In genomic region chr17:77466596-77467223, GRCh38 we compare ENCODE assay signal across 9 cellular contexts.
DNase-seq lines count a peak whose midpoint lies in the region; ATAC-seq and TF ChIP-seq lines count a peak whose summit lies in the region.
"Had no signal": no experiment of that assay in that cellular context is flagged by ENCODE, and none has a peak within 500 bp of the region (broad histone marks: within the 10 kb centered on the region; RNA-seq: fewer than 3 reads in every experiment).

No MANE protein-coding gene starts in this region.

- peaks cover 90 to 92% of the 10 kb centered on the region in 2 donors for H3K4me1 ChIP-seq in naive thymus-derived CD4-positive, alpha-beta T cell (ENCODE audit: control insufficient read depth in 2 of 2, insufficient read depth in 2 of 2, low read length in 2 of 2)
- H3K4me1 ChIP-seq in vagina: peaks cover 77% of the 10 kb centered on the region

- H3K9me3 Mint-ChIP-seq in dendritic cell treated with granulocyte-macrophage colony-stimulating factor and Interleukin-4, amounts not matched to agents 40 ng/mL and 50 ng/mL, for 4 days: peaks cover 11% of the 10 kb centered on the region
- peaks cover 0 to 10% (median 0%) of the 10 kb centered on the region in 11 donors for H3K9me3 Mint-ChIP-seq in naive thymus-derived CD4-positive, alpha-beta T cell

- no peak for TF ChIP-seq POLR2A in vagina (IDR thresholded peaks at IDR 0.05)

- peaks cover 0 to 40% (median 11%) of the 10 kb centered on the region in 3 experiments for H3K36me3 ChIP-seq in naive thymus-derived CD4-positive, alpha-beta T cell (ENCODE audit: control insufficient read depth in 2 of 3, insufficient read depth in 3 of 3, low read length in 3 of 3)
- no peaks in the 10 kb centered on the region for H3K36me3 ChIP-seq in vagina

- ATAC-seq in Right ventricle myocardium superior (ENCODE audit: poor library complexity) (no peak), HG03095 (IDR thresholded peaks at IDR 0.05; ENCODE audit: unreplicated experiment) (no peak)
- ATAC-seq in naive thymus-derived CD4-positive, alpha-beta T cell: no peak

- H3K4me1 Mint-ChIP-seq in dendritic cell treated with granulocyte-macrophage colony-stimulating factor and Interleukin-4, amounts not matched to agents 40 ng/mL and 50 ng/mL, for 4 days (ENCODE audit: low read depth): peaks cover 94% of the 10 kb centered on the region
- peaks cover 76 to 96% (median 88%) of the 10 kb centered on the region in 7 donors for H3K4me1 Mint-ChIP-seq in naive thymus-derived CD4-positive, alpha-beta T cell

- H3K4me3 Mint-ChIP-seq in dendritic cell treated with granulocyte-macrophage colony-stimulating factor and Interleukin-4, amounts not matched to agents 40 ng/mL and 50 ng/mL, for 4 days: peak overlapping the region; percentile 66
- H3K4me3 Mint-ChIP-seq in naive thymus-derived CD4-positive, alpha-beta T cell: peak overlapping the region; percentile 79 to 87 (median 84)

- peak overlapping the region; percentile 54 for H3K4me3 ChIP-seq in naive thymus-derived CD4-positive, alpha-beta T cell (ENCODE audit: low read length)
- H3K4me3 ChIP-seq in vagina: no peak overlapping the region

- no peak for TF ChIP-seq CTCF in vagina (IDR thresholded peaks at IDR 0.05)
- TF ChIP-seq CTCF in GM20000 (IDR thresholded peaks at IDR 0.05; ENCODE audit: extremely low read depth, missing control alignments): no peak

- H3K27me3 ChIP-seq in naive thymus-derived CD4-positive, alpha-beta T cell (ENCODE audit: control insufficient read depth in 2 of 2, insufficient read depth in 2 of 2, low read length in 2 of 2): no peaks in the 10 kb centered on the region
- no peaks in the 10 kb centered on the region for H3K27me3 ChIP-seq in vagina

- H3K27ac Mint-ChIP-seq in dendritic cell treated with granulocyte-macrophage colony-stimulating factor and Interleukin-4, amounts not matched to agents 40 ng/mL and 50 ng/mL, for 4 days: peak overlapping the region; percentile 90
- H3K27ac Mint-ChIP-seq in naive thymus-derived CD4-positive, alpha-beta T cell: peak overlapping the region; percentile 88 to 100 (median 94)

- H3K27ac ChIP-seq in naive thymus-derived CD4-positive, alpha-beta T cell (ENCODE audit: low read depth, low read length): peak overlapping the region; percentile 64
- H3K27ac ChIP-seq in vagina: peak overlapping the region; percentile 8

- intact Hi-C loops in Right ventricle myocardium superior (cut with DNase I): no loop called here
- intact Hi-C loops in cardiac septum (cut with DNase I): no loop called here
- intact Hi-C loops in dendritic cell treated with granulocyte-macrophage colony-stimulating factor and Interleukin-4, amounts not matched to agents 40 ng/mL and 50 ng/mL, for 4 days (cut with micrococcal nuclease): no loop called here
- intact Hi-C loops in naive thymus-derived CD4-positive, alpha-beta T cell (cut with micrococcal nuclease): loop anchor here in 1 of 2 donors (5.0 kb wide), 2 partner anchors 34 to 469 kb away; no protein-coding TSS in a partner anchor
- intact Hi-C loops in vagina (cut with DNase I): no loop called here

- H3K9me3 ChIP-seq in naive thymus-derived CD4-positive, alpha-beta T cell (ENCODE audit: control insufficient read depth in 2 of 3, low read length in 3 of 3): no peaks in the 10 kb centered on the region
- no peaks in the 10 kb centered on the region for H3K9me3 ChIP-seq in vagina

- CTCF ChIA-PET in naive thymus-derived CD4-positive, alpha-beta T cell (lab: Charles Lee): interaction anchor here (0.7 to 1.6 kb wide), 3 partner anchors 13 to 38 kb away, joined by 3 to 8 read pairs (median 3); no protein-coding TSS in a partner anchor

- DNase-seq in Right ventricle myocardium superior (peak; percentile 45), cardiac septum (ENCODE audit: low spot score) (no peak), vagina (ENCODE audit: extremely low spot score in 2 of 2) (no peak), GM20000 (ENCODE audit: low spot score) (no peak), inferior parietal cortex (ENCODE audit: extremely low spot score) (no peak)
- no peak for DNase-seq in naive thymus-derived CD4-positive, alpha-beta T cell
- DNase-seq: NCI-H526 had no signal

- no peaks in the 10 kb centered on the region for H3K27me3 Mint-ChIP-seq in dendritic cell treated with granulocyte-macrophage colony-stimulating factor and Interleukin-4, amounts not matched to agents 40 ng/mL and 50 ng/mL, for 4 days
- H3K27me3 Mint-ChIP-seq in naive thymus-derived CD4-positive, alpha-beta T cell: no peaks in the 10 kb centered on the region

- peaks cover 70% of the 10 kb centered on the region for H3K36me3 Mint-ChIP-seq in dendritic cell treated with granulocyte-macrophage colony-stimulating factor and Interleukin-4, amounts not matched to agents 40 ng/mL and 50 ng/mL, for 4 days (ENCODE audit: low read depth)
- peaks cover 10 to 47% (median 42%) of the 10 kb centered on the region in 5 donors for H3K36me3 Mint-ChIP-seq in naive thymus-derived CD4-positive, alpha-beta T cell

- POLR2A ChIA-PET in naive thymus-derived CD4-positive, alpha-beta T cell (lab: Charles Lee): interaction anchor here (0.5 to 11.7 kb wide), 13 partner anchors 9 to 135 kb away, joined by 3 to 678 read pairs (median 5); no protein-coding TSS in a partner anchor
